In the genomic region with DNA sequence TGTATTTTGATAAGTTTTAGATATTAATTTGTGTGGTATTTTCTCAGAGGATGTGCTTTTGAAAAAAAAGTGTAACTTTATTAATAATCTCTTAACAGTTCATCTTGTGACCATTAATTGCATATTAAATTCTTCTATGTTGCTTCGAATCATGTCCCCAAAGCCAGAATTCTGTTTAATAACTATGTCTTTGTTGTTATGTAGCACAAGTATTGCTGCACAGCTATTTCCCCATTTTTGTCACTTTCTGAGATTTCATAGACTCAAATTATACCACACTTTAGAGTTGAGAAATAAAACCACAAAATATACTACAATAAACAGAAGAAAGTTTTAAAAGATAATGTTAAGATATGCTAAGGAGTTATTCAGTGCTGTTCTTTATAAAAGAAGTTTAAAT, we compare ENCODE assay signal across 10 cellular contexts. TPM values are rescaled to one million over a fixed set of nuclear protein-coding genes. Genes with fewer than 3 reads are reported as not detected.
DNase-seq lines count a peak whose midpoint lies in the region; ATAC-seq and TF ChIP-seq lines count a peak whose summit lies in the region.
"Had no signal": no experiment of that assay in that cellular context is flagged by ENCODE, and none has a peak within 500 bp of the region (broad histone marks: within the 10 kb centered on the region; RNA-seq: fewer than 3 reads in every experiment).

No MANE protein-coding gene starts in this region.

- H3K4me1 ChIP-seq in Peyer's patch (no peaks in the 10 kb centered on the region), trophoblast cell (ENCODE audit: control insufficient read depth in 1 of 2, insufficient read depth in 2 of 2, low read length in 2 of 2) (no peaks in the 10 kb centered on the region)
- H3K4me1 ChIP-seq in CD4-positive, alpha-beta memory T cell (ENCODE audit: insufficient read depth, low read length): peaks cover 22% of the 10 kb centered on the region

- H4K91ac ChIP-seq in trophoblast cell (ENCODE audit: low read depth, low read length): no peak overlapping the region

- no peaks in the 10 kb centered on the region for H3K27me3 Mint-ChIP-seq in stimulated activated naive B cell treated with anti-CD40 and anti-IgM and Interleukin-4, amounts not matched to agents 10 μg/mL and 1 μg/mL and 100 μg/mL, for 72 hours
- peaks cover 21 to 32% (median 26%) of the 10 kb centered on the region in 5 donors for H3K27me3 Mint-ChIP-seq in naive thymus-derived CD8-positive, alpha-beta T cell
- H3K27me3 Mint-ChIP-seq in CD4-positive, alpha-beta memory T cell: peaks cover 20 to 26% of the 10 kb centered on the region in 2 donors

- no peak overlapping the region for H2BK12ac ChIP-seq in trophoblast cell (ENCODE audit: low read length)

- no peak overlapping the region for H2BK120ac ChIP-seq in trophoblast cell (ENCODE audit: insufficient read depth, low read length, poor library complexity)

- peaks cover 4% of the 10 kb centered on the region for H3K79me1 ChIP-seq in trophoblast cell (ENCODE audit: low read length)

- H3K36me3 Mint-ChIP-seq in stimulated activated naive B cell treated with anti-CD40 and anti-IgM and Interleukin-4, amounts not matched to agents 10 μg/mL and 1 μg/mL and 100 μg/mL, for 72 hours: peaks cover 16 to 49% of the 10 kb centered on the region in 2 donors
- no peaks in the 10 kb centered on the region for H3K36me3 Mint-ChIP-seq in naive thymus-derived CD8-positive, alpha-beta T cell
- no peaks in the 10 kb centered on the region for H3K36me3 Mint-ChIP-seq in CD4-positive, alpha-beta memory T cell

- no peak overlapping the region for H3K4me2 ChIP-seq in trophoblast cell (ENCODE audit: low read length)

- no peak overlapping the region for H3K14ac ChIP-seq in trophoblast cell (ENCODE audit: low read length)

- TF ChIP-seq CTCF in GM12875 (IDR thresholded peaks at IDR 0.05; ENCODE audit: borderline replicate concordance, insufficient read depth, low read depth, low read length) (no peak), Peyer's patch (IDR thresholded peaks at IDR 0.05) (no peak)

- H3K18ac ChIP-seq in trophoblast cell (ENCODE audit: low read length): no peak overlapping the region

- no peak for DNase-seq in Peyer's patch
- DNase-seq in stimulated activated naive B cell treated with anti-CD40 and anti-IgM and Interleukin-4, amounts not matched to agents 10 μg/mL and 1 μg/mL and 100 μg/mL, for 72 hours: no peak
- no peak for DNase-seq in trophoblast cell
- DNase-seq in naive thymus-derived CD8-positive, alpha-beta T cell: no peak
- DNase-seq in CD4-positive, alpha-beta memory T cell: no peak
- no peak for DNase-seq in NCI-H146 treated with DMSO at 0.1 percent for 48 hours (lab: John Stamatoyannopoulos, UW; ENCODE audit: unreplicated experiment)
- DNase-seq: activated CD4-positive, alpha-beta T cell treated with anti-CD3 and anti-CD28 coated beads, Interleukin-2, amount 50 U/mL, for 4 hours; NCI-H1930 had no signal

- H3K4me3 ChIP-seq in GM12875 (ENCODE audit: low read depth, low read length) (peak overlapping the region; percentile 58), Peyer's patch (peak overlapping the region; percentile 10 to 58 (median 38)), trophoblast cell (ENCODE audit: low read depth, low read length) (no peak overlapping the region)
- no peak overlapping the region for H3K4me3 ChIP-seq in CD4-positive, alpha-beta memory T cell (ENCODE audit: low read length in 2 of 2)

- CTCF ChIA-PET in CD4-positive, alpha-beta memory T cell (lab: Charles Lee; ENCODE audit: partially characterized antibody): no interaction called here

- H3K36me3 ChIP-seq in Peyer's patch (no peaks in the 10 kb centered on the region), trophoblast cell (ENCODE audit: control insufficient read depth in 1 of 2, insufficient read depth in 2 of 2, low read length in 2 of 2) (no peaks in the 10 kb centered on the region)
- H3K36me3 ChIP-seq in CD4-positive, alpha-beta memory T cell (ENCODE audit: insufficient read depth, low read length): no peaks in the 10 kb centered on the region

- TF ChIP-seq POLR2A in Peyer's patch (IDR thresholded peaks at IDR 0.05): no peak

- peak overlapping the region; percentile 88 for H3K27ac Mint-ChIP-seq in stimulated activated naive B cell treated with anti-CD40 and anti-IgM and Interleukin-4, amounts not matched to agents 10 μg/mL and 1 μg/mL and 100 μg/mL, for 72 hours
- H3K27ac Mint-ChIP-seq in naive thymus-derived CD8-positive, alpha-beta T cell: no peak overlapping the region
- no peak overlapping the region for H3K27ac Mint-ChIP-seq in CD4-positive, alpha-beta memory T cell

- no peak overlapping the region for H4K12ac ChIP-seq in trophoblast cell (ENCODE audit: low read depth, low read length)

- H3K4ac ChIP-seq in trophoblast cell (ENCODE audit: low read depth, low read length): no peak overlapping the region

- H3K4me3 Mint-ChIP-seq in stimulated activated naive B cell treated with anti-CD40 and anti-IgM and Interleukin-4, amounts not matched to agents 10 μg/mL and 1 μg/mL and 100 μg/mL, for 72 hours: peak overlapping the region; percentile 82 to 85
- peak overlapping the region in 1 of 10 donors; percentile 75 for H3K4me3 Mint-ChIP-seq in naive thymus-derived CD8-positive, alpha-beta T cell
- H3K4me3 Mint-ChIP-seq in CD4-positive, alpha-beta memory T cell: no peak overlapping the region

- H4K8ac ChIP-seq in trophoblast cell (ENCODE audit: low read depth, low read length): no peak overlapping the region

- H3K9me3 Mint-ChIP-seq in stimulated activated naive B cell treated with anti-CD40 and anti-IgM and Interleukin-4, amounts not matched to agents 10 μg/mL and 1 μg/mL and 100 μg/mL, for 72 hours: no peaks in the 10 kb centered on the region
- no peaks in the 10 kb centered on the region for H3K9me3 Mint-ChIP-seq in naive thymus-derived CD8-positive, alpha-beta T cell
- H3K9me3 Mint-ChIP-seq in CD4-positive, alpha-beta memory T cell: no peaks in the 10 kb centered on the region

- H3K27ac ChIP-seq in Peyer's patch (peak overlapping the region in 2 of 4 donors; percentile 2 to 76), layer of hippocampus (ENCODE audit: low read depth, low read length) (peak overlapping the region; percentile 19), trophoblast cell (ENCODE audit: low read depth, low read length) (no peak overlapping the region)
- H3K27ac ChIP-seq in CD4-positive, alpha-beta memory T cell (ENCODE audit: low read depth, low read length): no peak overlapping the region

- H2AFZ ChIP-seq in trophoblast cell (ENCODE audit: insufficient read depth, low read length, poor library complexity): no peak overlapping the region

- H3K9me3 ChIP-seq in Peyer's patch: no peaks in the 10 kb centered on the region
- no peaks in the 10 kb centered on the region for H3K9me3 ChIP-seq in trophoblast cell (ENCODE audit: insufficient read depth, low read depth, low read length)
- H3K9me3 ChIP-seq in CD4-positive, alpha-beta memory T cell (ENCODE audit: control insufficient read depth in 1 of 2, low read length in 2 of 2): no peaks in the 10 kb centered on the region

- intact Hi-C loops in CD4-positive, alpha-beta memory T cell (cut with micrococcal nuclease): no loop called here

- no peak overlapping the region for H3K23ac ChIP-seq in trophoblast cell (ENCODE audit: low read length)

- H3K9ac ChIP-seq in trophoblast cell (ENCODE audit: low read length): no peak overlapping the region

- H3K4me1 Mint-ChIP-seq in stimulated activated naive B cell treated with anti-CD40 and anti-IgM and Interleukin-4, amounts not matched to agents 10 μg/mL and 1 μg/mL and 100 μg/mL, for 72 hours: peaks cover 5 to 19% of the 10 kb centered on the region in 2 donors
- H3K4me1 Mint-ChIP-seq in naive thymus-derived CD8-positive, alpha-beta T cell: peaks cover 13 to 59% (median 23%) of the 10 kb centered on the region in 4 donors
- H3K4me1 Mint-ChIP-seq in CD4-positive, alpha-beta memory T cell: peaks cover 15 to 24% (median 19%) of the 10 kb centered on the region in 4 donors

- no CpG with 5 or more reads among the region's 1 CpG for WGBS in trophoblast cell (ENCODE audit: extremely low coverage, insufficient coverage, insufficient read length)

- POLR2A ChIA-PET in naive thymus-derived CD8-positive, alpha-beta T cell (lab: Charles Lee): no interaction called here
- POLR2A ChIA-PET in CD4-positive, alpha-beta memory T cell (lab: Charles Lee; ENCODE audit: partially characterized antibody): no interaction called here

- no peak overlapping the region for H2AK5ac ChIP-seq in trophoblast cell (ENCODE audit: low read length)

- H3K27me3 ChIP-seq in Peyer's patch (no peaks in the 10 kb centered on the region), layer of hippocampus (ENCODE audit: control insufficient read depth, insufficient read depth, low read length) (no peaks in the 10 kb centered on the region), trophoblast cell (ENCODE audit: insufficient read depth, low read length) (no peaks in the 10 kb centered on the region)
- peaks cover 5% of the 10 kb centered on the region for H3K27me3 ChIP-seq in CD4-positive, alpha-beta memory T cell (ENCODE audit: insufficient read depth, low read length)

- ATAC-seq in stimulated activated naive B cell treated with anti-CD40 and anti-IgM and Interleukin-4, amounts not matched to agents 10 μg/mL and 1 μg/mL and 100 μg/mL, for 72 hours (replicated peaks): no peak
- ATAC-seq in naive thymus-derived CD8-positive, alpha-beta T cell: no peak

- no peaks in the 10 kb centered on the region for H3K79me2 ChIP-seq in trophoblast cell (ENCODE audit: control insufficient read depth, insufficient read depth, low read length, poor library complexity)

- H2BK5ac ChIP-seq in trophoblast cell (ENCODE audit: low read depth, low read length, poor library complexity): no peak overlapping the region

RNA-seq across cellular contexts. Expression of a gene that starts 2.8 kb away (rescaled TPM):
- 100 to 1,000 TPM in 1 of 4 donors, 10 to 100 TPM in 2, 1 to 10 TPM in 1; 5.4 to 137 (median 14.4) TPM for total RNA-seq in Peyer's patch
- 6.4 and 7.1 TPM in 2 replicates for polyA plus RNA-seq in trophoblast cell (2013)
- total RNA-seq in naive thymus-derived CD8-positive, alpha-beta T cell: 10 to 100 TPM in 1 of 2 experiments, 1 to 10 TPM in 1; 8.9 to 10.8 TPM
- under 1 TPM; 0.14 to 0.48 (median 0.46) TPM for polyA plus RNA-seq in naive thymus-derived CD8-positive, alpha-beta T cell
- total RNA-seq in CD4-positive, alpha-beta memory T cell: under 1 TPM; 0.12 to 0.39 TPM
- 1 to 10 TPM in 1 of 2 donors, under 1 TPM in 1; 0.18 to 1.0 TPM for polyA plus RNA-seq in CD4-positive, alpha-beta memory T cell

Comparison
In these comparisons a context has a peak if more than half of its experiments do, and no peak if none do; other contexts are left out.
1. H3K4me3 ChIP-seq: peak in GM12875 (single experiment) and Peyer's patch (4 of 4); none in trophoblast cell (single experiment) and CD4-positive, alpha-beta memory T cell (0 of 2).
2. H3K4me3 Mint-ChIP-seq: peak in stimulated activated naive B cell treated with anti-CD40 and anti-IgM and Interleukin-4, amounts not matched to agents 10 μg/mL and 1 μg/mL and 100 μg/mL, for 72 hours (2 of 2); none in CD4-positive, alpha-beta memory T cell (0 of 8).
3. RNA of a gene that starts 2.8 kb away (total RNA-seq): 5.4 to 137 TPM in Peyer's patch and 8.9 to 10.8 TPM in naive thymus-derived CD8-positive, alpha-beta T cell; 0.12 to 0.39 TPM in CD4-positive, alpha-beta memory T cell; every median in the first group is over 4 times any median in the second.